9 cellular contexts compared by ENCODE assay signal in genomic region chr1:150566589-150567340, GRCh38. TPM values are rescaled to one million over a fixed set of nuclear protein-coding genes. Genes with fewer than 3 reads are reported as not detected.
DNase-seq lines count a peak whose midpoint lies in the region; ATAC-seq, FAIRE-seq and TF ChIP-seq lines count a peak whose summit lies in the region.
"Had no signal": no experiment of that assay in that cellular context is flagged by ENCODE, and none has a peak within 500 bp of the region (broad histone marks: within the 10 kb centered on the region; RNA-seq: fewer than 3 reads in every experiment).

No MANE protein-coding gene starts in this region.

- no TSS peak for BruUV-seq in HepG2 (replicated peaks; lab: Mats Ljungman, UMichigan)

- TF ChIP-seq POLR2A in adrenal gland (IDR thresholded peaks at IDR 0.05), result no peak
- TF ChIP-seq POLR2A in HepG2 (IDR thresholded peaks at IDR 0.05; ENCODE audit: insufficient read depth in 1 of 2, low read depth in 2 of 2, low read length in 2 of 2), result no peak
- TF ChIP-seq POLR2A in suprapubic skin (IDR thresholded peaks at IDR 0.05), result no peak

- H3K27me3 ChIP-seq in SK-N-SH (ENCODE audit: insufficient read depth) (no peaks in the 10 kb centered on the region), adrenal gland (no peaks in the 10 kb centered on the region), HepG2 (ENCODE audit: control insufficient read depth in 1 of 2, insufficient read depth in 2 of 2, low read length in 2 of 2) (no peaks in the 10 kb centered on the region), suprapubic skin (no peaks in the 10 kb centered on the region)

- WGBS in SK-N-SH (ENCODE audit: low lambda C conversion rate), result 97% methylated on average over 12 of the region's 12 CpGs
- 84 to 88% (median 88%) methylated on average over 11 to 12 of the region's 12 CpGs for WGBS in adrenal gland, 4 donors
- 90% methylated on average over 9 of the region's 12 CpGs for WGBS in HepG2 (ENCODE audit: low lambda C conversion rate)
- 81% methylated on average over 12 of the region's 12 CpGs for WGBS in suprapubic skin

- H3K27ac ChIP-seq in SK-N-SH (ENCODE audit: low read depth in 2 of 2, low read length in 1 of 2) (peak overlapping the region; percentile 83 to 100; a peak in 3 of 4 replicates), adrenal gland (peak overlapping the region in 4 of 5 donors; percentile 59 to 100 (median 80)), HepG2 (ENCODE audit: extremely low read length, insufficient read depth, low read length) (peak overlapping the region; percentile 65), suprapubic skin (peak overlapping the region; percentile 100)

- H4K20me1 ChIP-seq in SK-N-SH (ENCODE audit: insufficient read depth), result peaks cover 30% of the 10 kb centered on the region
- peaks cover 7% of the 10 kb centered on the region for H4K20me1 ChIP-seq in HepG2 (ENCODE audit: insufficient read depth, low read length)

- DNase-seq in SK-N-SH (no peak), adrenal gland (peak in 1 of 7 donors; percentile 15), HepG2 (ENCODE audit: low spot score) (no peak), suprapubic skin (ENCODE audit: low spot score in 2 of 2) (peak in 1 of 2 donors; percentile 49), midbrain (lab: John Stamatoyannopoulos, UW) (no peak), inferior parietal cortex (ENCODE audit: extremely low spot score) (no peak)

- H3K9me3 ChIP-seq in SK-N-SH (no peaks in the 10 kb centered on the region), adrenal gland (replicated peaks in 1 of 3) (no peaks in the 10 kb centered on the region), HepG2 (ENCODE audit: low read length) (no peaks in the 10 kb centered on the region), suprapubic skin (no peaks in the 10 kb centered on the region)

- H3K4me2 ChIP-seq in SK-N-SH (peak overlapping the region; percentile 55; the same call in 1 of the 2 replicates), HepG2 (ENCODE audit: low read depth, low read length) (peak overlapping the region; percentile 77; the same call in 1 of the 2 replicates)

- H3K79me2 ChIP-seq in SK-N-SH (ENCODE audit: insufficient read depth) (peaks cover 93% of the 10 kb centered on the region), HepG2 (ENCODE audit: insufficient read depth, low read length) (peaks cover 29% of the 10 kb centered on the region)

- H3K36me3 ChIP-seq in SK-N-SH (replicated peaks in 1 of 2; ENCODE audit: control insufficient read depth in 1 of 2, insufficient read depth in 2 of 2, low read length in 1 of 2) (peaks cover 0 to 8% of the 10 kb centered on the region in 2 experiments), adrenal gland (replicated peaks in 1 of 2) (peaks cover 0 to 16% of the 10 kb centered on the region in 2 donors), HepG2 (replicated peaks in 1 of 2; ENCODE audit: control insufficient read depth in 1 of 2, insufficient read depth in 2 of 2, low read length in 2 of 2) (no peaks in the 10 kb centered on the region), suprapubic skin (peaks cover under 1% of the 10 kb centered on the region)

- POLR2A ChIA-PET in SK-N-SH (lab: Yijun Ruan, JAX) (interaction anchor here (8.9 kb wide), 1 partner anchor 11 kb away, joined by 149 read pairs; the partner anchor contains the start of gene MCL1), HepG2 (lab: Yijun Ruan, JAX) (interaction anchor here (1.6 to 13.0 kb wide), 2 partner anchors 9 to 48 kb away, joined by 5 to 469 read pairs; partner anchors contain the start of gene MCL1)

- TF ChIP-seq RAD21 in SK-N-SH (IDR thresholded peaks at IDR 0.05; ENCODE audit: low read length) (no peak), HepG2 (CRISPR knock-in tag; IDR thresholded peaks at IDR 0.05) (no peak)

- intact Hi-C loops in adrenal gland (cut with DNase I) (no loop called here), HepG2 (cut with micrococcal nuclease; ENCODE audit: unreplicated experiment) (no loop called here)

- FAIRE-seq in HepG2 (lab: Jason Lieb, UNC), result no peak
- FAIRE-seq: A204.1 had no signal

- peaks cover 46 to 50% of the 10 kb centered on the region in 2 experiments for H3K4me1 ChIP-seq in SK-N-SH (ENCODE audit: control insufficient read depth in 1 of 2, insufficient read depth in 2 of 2, low read depth in 1 of 2, low read length in 1 of 2)
- H3K4me1 ChIP-seq in adrenal gland (replicated peaks in 1 of 2), result peaks cover 64 to 100% of the 10 kb centered on the region in 2 donors
- peaks cover 80% of the 10 kb centered on the region for H3K4me1 ChIP-seq in HepG2 (ENCODE audit: insufficient read depth, low read length)
- H3K4me1 ChIP-seq in suprapubic skin, result peaks cover 96% of the 10 kb centered on the region

- no peaks in the 10 kb centered on the region for H3K9me2 ChIP-seq in SK-N-SH

- TF ChIP-seq EP300 in SK-N-SH (IDR thresholded peaks at IDR 0.05; ENCODE audit: borderline replicate concordance in 1 of 2, low read depth in 1 of 2, low read length in 1 of 2), result no peak
- TF ChIP-seq EP300 in HepG2 (IDR thresholded peaks at IDR 0.05; ENCODE audit: low read depth in 2 of 2, low read length in 2 of 2), result no peak
- TF ChIP-seq EP300 in HepG2 (CRISPR knock-in tag; IDR thresholded peaks at IDR 0.05; ENCODE audit: borderline replicate concordance), result no peak
- TF ChIP-seq EP300 in suprapubic skin (IDR thresholded peaks at IDR 0.05), result no peak

- CTCF ChIA-PET in SK-N-SH (lab: Yijun Ruan, JAX), result interaction anchor here (1.1 to 1.9 kb wide), 2 partner anchors 10 to 56 kb away, joined by 3 to 9 read pairs; no protein-coding TSS in a partner anchor
- CTCF ChIA-PET in HepG2 (lab: Yijun Ruan, JAX; ENCODE audit: low intra/inter-chr PET ratio, low total read pairs), result no interaction called here

- TF ChIP-seq CTCF in SK-N-SH (IDR thresholded peaks at IDR 0.05) (no peak), adrenal gland (IDR thresholded peaks at IDR 0.05) (no peak), HepG2 (CRISPR knock-in tag; IDR thresholded peaks at IDR 0.05) (no peak), suprapubic skin (IDR thresholded peaks at IDR 0.05) (no peak)

- H2AFZ ChIP-seq in SK-N-SH (ENCODE audit: low read depth), result no peak overlapping the region
- H2AFZ ChIP-seq in HepG2 (ENCODE audit: low read length), result no peak overlapping the region

- H3K4me3 ChIP-seq in SK-N-SH (ENCODE audit: low read depth in 2 of 2, low read length in 1 of 2), result no peak overlapping the region
- H3K4me3 ChIP-seq in adrenal gland, result no peak overlapping the region
- H3K4me3 ChIP-seq in HepG2 (replicated peaks in 1 of 3; ENCODE audit: insufficient read depth in 1 of 3, low read depth in 2 of 3, low read length in 3 of 3), result no peak overlapping the region
- H3K4me3 ChIP-seq in suprapubic skin, result peak overlapping the region; percentile 41

- H3F3A ChIP-seq in SK-N-SH (replicated peaks; ENCODE audit: insufficient read depth), result peaks cover 81% of the 10 kb centered on the region

- in situ Hi-C loops in HepG2 (cut with HindIII; ENCODE audit: extremely low pct_ligation_motif_present, low pct_unique_long_range_greater_than_20kb), result no loop called here

- ATAC-seq in SK-N-SH treated with all-trans-retinoic acid at 6 μM for 48 hours (no peak), HepG2 (no peak), GM18873 (IDR thresholded peaks at IDR 0.05; ENCODE audit: low FRiP score, unreplicated experiment) (no peak)

- H3K9ac ChIP-seq in SK-N-SH (peak overlapping the region; percentile 73; the same call in 1 of the 2 replicates), HepG2 (ENCODE audit: insufficient read depth, low read depth, low read length) (no peak overlapping the region)

RNA-seq across cellular contexts. Expression of gene MCL1, which starts 12.6 kb away (rescaled TPM):
- 110 and 131 TPM in 2 replicates for polyA plus RNA-seq in SK-N-SH (2012; rRNA removed)
- 70.8 and 82.9 TPM in 2 replicates for polyA plus RNA-seq in SK-N-SH (2012; cell fraction: cytosol; rRNA removed)
- polyA plus RNA-seq in SK-N-SH (2012; cell fraction: nucleus; rRNA removed), result 354 and 429 TPM in 2 replicates
- total RNA-seq in adrenal gland, result 100 to 1,000 TPM; 146 to 299 (median 207) TPM
- polyA plus RNA-seq in adrenal gland, result 100 to 1,000 TPM in 1 of 3 donors, 10 to 100 TPM in 2; 57.4 to 187 (median 90.5) TPM
- 113 and 125 TPM in 2 replicates for total RNA-seq in HepG2 (2016; rRNA removed; fragmentation: Illumina TruSeq; extraction: Trizol)
- total RNA-seq in HepG2 (2016; cell fraction: cytosol; rRNA removed; fragmentation: Illumina TruSeq; extraction: Trizol; ENCODE audit: low read depth), result 16.3 and 19.0 TPM in 2 replicates
- total RNA-seq in HepG2 (2016; cell fraction: insoluble cytoplasmic fraction; rRNA removed; fragmentation: Illumina TruSeq; extraction: Trizol), result 108 and 127 TPM in 2 replicates
- total RNA-seq in HepG2 (2016; cell fraction: membrane; rRNA removed; fragmentation: Illumina TruSeq; extraction: Trizol), result 41.9 and 48.9 TPM in 2 replicates
- 150 and 151 TPM in 2 replicates for total RNA-seq in HepG2 (2016; cell fraction: nucleus; rRNA removed; fragmentation: Illumina TruSeq; extraction: Trizol)
- polyA plus RNA-seq in HepG2 (2011; rRNA removed), result 69.5 and 70.6 TPM in 2 replicates
- polyA plus RNA-seq in HepG2 (2011; cell fraction: cytosol; rRNA removed), result 40.6 and 51.3 TPM in 2 replicates
- 127 and 138 TPM in 2 replicates for polyA plus RNA-seq in HepG2 (2011; cell fraction: nucleus; rRNA removed)
- polyA plus RNA-seq in HepG2 (2012), result 59.5 and 80.1 TPM in 2 replicates
- 5.6 and 6.4 TPM in 2 replicates for polyA plus RNA-seq in HepG2 (2016; cell fraction: cytosol; fragmentation: Illumina TruSeq; extraction: Trizol; ENCODE audit: low read depth)
- polyA plus RNA-seq in HepG2 (2016; cell fraction: insoluble cytoplasmic fraction; fragmentation: Illumina TruSeq; extraction: Trizol; ENCODE audit: low read depth), result 99.4 and 100.0 TPM in 2 replicates
- 21.9 and 23.4 TPM in 2 replicates for polyA plus RNA-seq in HepG2 (2016; cell fraction: membrane; fragmentation: Illumina TruSeq; extraction: Trizol; ENCODE audit: low read depth)
- 207 and 216 TPM in 2 replicates for polyA plus RNA-seq in HepG2 (2016; cell fraction: nucleus; fragmentation: Illumina TruSeq; extraction: Trizol; ENCODE audit: insufficient read depth, low read depth)
- polyA minus RNA-seq in HepG2 (2011; rRNA and poly(A)+ RNA removed; ENCODE audit: low replicate concordance), result 65.4 and 90.8 TPM in 2 replicates
- 72.9 and 73.2 TPM in 2 replicates for polyA minus RNA-seq in HepG2 (2011; cell fraction: cytosol; rRNA and poly(A)+ RNA removed)
- polyA minus RNA-seq in HepG2 (2011; cell fraction: nucleus; rRNA and poly(A)+ RNA removed), result 152 and 196 TPM in 2 replicates
- 100 to 1,000 TPM; 211 to 307 (median 270) TPM for total RNA-seq in suprapubic skin

RNA-seq across cellular contexts. Expression of gene ADAMTSL4, which starts 17.6 kb away (rescaled TPM):
- 2.4 and 3.4 TPM in 2 replicates for polyA plus RNA-seq in SK-N-SH (2012; rRNA removed)
- 1.9 and 3.0 TPM in 2 replicates for polyA plus RNA-seq in SK-N-SH (2012; cell fraction: cytosol; rRNA removed)
- polyA plus RNA-seq in SK-N-SH (2012; cell fraction: nucleus; rRNA removed), result 11.2 and 16.1 TPM in 2 replicates
- 10 to 100 TPM in 4 of 8 donors, 1 to 10 TPM in 4; 4.5 to 34.4 (median 9.2) TPM for total RNA-seq in adrenal gland
- 10 to 100 TPM in 2 of 3 donors, 1 to 10 TPM in 1; 1.7 to 31.4 (median 31.1) TPM for polyA plus RNA-seq in adrenal gland
- total RNA-seq in HepG2 (2016; rRNA removed; fragmentation: Illumina TruSeq; extraction: Trizol), result 1.9 and 3.9 TPM in 2 replicates
- total RNA-seq in HepG2 (2016; cell fraction: cytosol; rRNA removed; fragmentation: Illumina TruSeq; extraction: Trizol; ENCODE audit: low read depth), result 1.3 and 1.4 TPM in 2 replicates
- total RNA-seq in HepG2 (2016; cell fraction: insoluble cytoplasmic fraction; rRNA removed; fragmentation: Illumina TruSeq; extraction: Trizol), result 1.4 and 3.5 TPM in 2 replicates
- total RNA-seq in HepG2 (2016; cell fraction: membrane; rRNA removed; fragmentation: Illumina TruSeq; extraction: Trizol), result 2.8 TPM in 2 replicates
- total RNA-seq in HepG2 (2016; cell fraction: nucleus; rRNA removed; fragmentation: Illumina TruSeq; extraction: Trizol), result 5.1 and 8.0 TPM in 2 replicates
- polyA plus RNA-seq in HepG2 (2011; rRNA removed), result 15.1 and 16.4 TPM in 2 replicates
- 7.9 and 8.3 TPM in 2 replicates for polyA plus RNA-seq in HepG2 (2011; cell fraction: cytosol; rRNA removed)
- 81.6 and 99.7 TPM in 2 replicates for polyA plus RNA-seq in HepG2 (2011; cell fraction: nucleus; rRNA removed)
- polyA plus RNA-seq in HepG2 (2012), result 6.4 and 10.9 TPM in 2 replicates
- polyA plus RNA-seq in HepG2 (2016; cell fraction: cytosol; fragmentation: Illumina TruSeq; extraction: Trizol; ENCODE audit: low read depth), result 0.93 and 1.3 TPM in 2 replicates
- polyA plus RNA-seq in HepG2 (2016; cell fraction: insoluble cytoplasmic fraction; fragmentation: Illumina TruSeq; extraction: Trizol; ENCODE audit: low read depth), result 4.0 and 4.2 TPM in 2 replicates
- 3.3 and 3.7 TPM in 2 replicates for polyA plus RNA-seq in HepG2 (2016; cell fraction: membrane; fragmentation: Illumina TruSeq; extraction: Trizol; ENCODE audit: low read depth)
- 32.6 and 38.0 TPM in 2 replicates for polyA plus RNA-seq in HepG2 (2016; cell fraction: nucleus; fragmentation: Illumina TruSeq; extraction: Trizol; ENCODE audit: insufficient read depth, low read depth)
- polyA minus RNA-seq in HepG2 (2011; rRNA and poly(A)+ RNA removed; ENCODE audit: low replicate concordance), result 5.9 and 8.8 TPM in 2 replicates
- 5.3 and 6.0 TPM in 2 replicates for polyA minus RNA-seq in HepG2 (2011; cell fraction: cytosol; rRNA and poly(A)+ RNA removed)
- 9.4 TPM in 2 replicates for polyA minus RNA-seq in HepG2 (2011; cell fraction: nucleus; rRNA and poly(A)+ RNA removed)
- 10 to 100 TPM in 3 of 4 donors, 1 to 10 TPM in 1; 7.2 to 22.7 (median 18.0) TPM for total RNA-seq in suprapubic skin

RNA-seq across cellular contexts. Expression of gene FALEC, which starts 51.2 kb away (rescaled TPM):
- polyA plus RNA-seq in SK-N-SH (2012; rRNA removed) (0.50 and 0.72 TPM in 2 replicates), adrenal gland (under 1 TPM in 1 of 3 donors, not detected in 2; 0.40 TPM), HepG2 (2011; rRNA removed) (0.20 and 0.33 TPM in 2 replicates)
- 0.13 and 0.37 TPM in 2 replicates for polyA plus RNA-seq in SK-N-SH (2012; cell fraction: cytosol; rRNA removed)
- polyA plus RNA-seq in SK-N-SH (2012; cell fraction: nucleus; rRNA removed), result 0.68 and 0.89 TPM in 2 replicates
- total RNA-seq in adrenal gland (under 1 TPM in 1 of 8 donors, not detected in 7; 0.61 TPM), HepG2 (2016; rRNA removed; fragmentation: Illumina TruSeq; extraction: Trizol) (0.71 TPM in 1 of 2 replicates, not detected in the other), suprapubic skin (not detected)
- total RNA-seq in HepG2 (2016; cell fraction: cytosol; rRNA removed; fragmentation: Illumina TruSeq; extraction: Trizol; ENCODE audit: low read depth), result 1.2 and 1.9 TPM in 2 replicates
- total RNA-seq in HepG2 (2016; cell fraction: insoluble cytoplasmic fraction; rRNA removed; fragmentation: Illumina TruSeq; extraction: Trizol), result 0.40 and 1.6 TPM in 2 replicates
- total RNA-seq in HepG2 (2016; cell fraction: membrane; rRNA removed; fragmentation: Illumina TruSeq; extraction: Trizol), result 1.9 and 2.4 TPM in 2 replicates
- 0.84 TPM in 1 of 2 replicates, not detected in the other for total RNA-seq in HepG2 (2016; cell fraction: nucleus; rRNA removed; fragmentation: Illumina TruSeq; extraction: Trizol)
- polyA plus RNA-seq in HepG2 (2011; cell fraction: cytosol; rRNA removed), result 0.48 TPM in 1 of 2 replicates, not detected in the other
- 0.45 TPM in 1 of 2 replicates, not detected in the other for polyA plus RNA-seq in HepG2 (2011; cell fraction: nucleus; rRNA removed)
- polyA plus RNA-seq in HepG2 (2012), result 0.41 and 0.44 TPM in 2 replicates
- 1.0 and 1.6 TPM in 2 replicates for polyA plus RNA-seq in HepG2 (2016; cell fraction: cytosol; fragmentation: Illumina TruSeq; extraction: Trizol; ENCODE audit: low read depth)
- 0.53 and 1.0 TPM in 2 replicates for polyA plus RNA-seq in HepG2 (2016; cell fraction: insoluble cytoplasmic fraction; fragmentation: Illumina TruSeq; extraction: Trizol; ENCODE audit: low read depth)
- 0.48 and 1.3 TPM in 2 replicates for polyA plus RNA-seq in HepG2 (2016; cell fraction: membrane; fragmentation: Illumina TruSeq; extraction: Trizol; ENCODE audit: low read depth)
- 3.8 and 3.9 TPM in 2 replicates for polyA plus RNA-seq in HepG2 (2016; cell fraction: nucleus; fragmentation: Illumina TruSeq; extraction: Trizol; ENCODE audit: insufficient read depth, low read depth)
- not detected in 2 replicates for polyA minus RNA-seq in HepG2 (2011; rRNA and poly(A)+ RNA removed; ENCODE audit: low replicate concordance)
- not detected in 2 replicates for polyA minus RNA-seq in HepG2 (2011; cell fraction: cytosol; rRNA and poly(A)+ RNA removed)
- 1.6 TPM in 1 of 2 replicates, not detected in the other for polyA minus RNA-seq in HepG2 (2011; cell fraction: nucleus; rRNA and poly(A)+ RNA removed)

RNA-seq across cellular contexts. Expression of gene ECM1, which starts 58.9 kb away (rescaled TPM):
- 20.2 and 32.3 TPM in 2 replicates for polyA plus RNA-seq in SK-N-SH (2012; rRNA removed)
- 9.6 and 16.2 TPM in 2 replicates for polyA plus RNA-seq in SK-N-SH (2012; cell fraction: cytosol; rRNA removed)
- polyA plus RNA-seq in SK-N-SH (2012; cell fraction: nucleus; rRNA removed), result 35.6 and 37.4 TPM in 2 replicates
- total RNA-seq in adrenal gland, result 10 to 100 TPM; 14.0 to 63.0 (median 25.0) TPM
- 10 to 100 TPM; 22.2 to 54.4 (median 44.4) TPM for polyA plus RNA-seq in adrenal gland
- total RNA-seq in HepG2 (2016; rRNA removed; fragmentation: Illumina TruSeq; extraction: Trizol), result 0.13 and 0.42 TPM in 2 replicates
- 0.20 and 0.26 TPM in 2 replicates for total RNA-seq in HepG2 (2016; cell fraction: cytosol; rRNA removed; fragmentation: Illumina TruSeq; extraction: Trizol; ENCODE audit: low read depth)
- 0.32 TPM in 1 of 2 replicates, not detected in the other for total RNA-seq in HepG2 (2016; cell fraction: insoluble cytoplasmic fraction; rRNA removed; fragmentation: Illumina TruSeq; extraction: Trizol)
- total RNA-seq in HepG2 (2016; cell fraction: membrane; rRNA removed; fragmentation: Illumina TruSeq; extraction: Trizol), result 0.19 and 0.31 TPM in 2 replicates
- 0.53 and 0.84 TPM in 2 replicates for total RNA-seq in HepG2 (2016; cell fraction: nucleus; rRNA removed; fragmentation: Illumina TruSeq; extraction: Trizol)
- polyA plus RNA-seq in HepG2 (2011; rRNA removed), result 1.0 and 1.4 TPM in 2 replicates
- 0.47 and 0.51 TPM in 2 replicates for polyA plus RNA-seq in HepG2 (2011; cell fraction: cytosol; rRNA removed)
- 4.9 and 5.0 TPM in 2 replicates for polyA plus RNA-seq in HepG2 (2011; cell fraction: nucleus; rRNA removed)
- 0.64 and 1.1 TPM in 2 replicates for polyA plus RNA-seq in HepG2 (2012)
- polyA plus RNA-seq in HepG2 (2016; cell fraction: cytosol; fragmentation: Illumina TruSeq; extraction: Trizol; ENCODE audit: low read depth), result 0.29 and 0.53 TPM in 2 replicates
- 0.15 TPM in 1 of 2 replicates, not detected in the other for polyA plus RNA-seq in HepG2 (2016; cell fraction: insoluble cytoplasmic fraction; fragmentation: Illumina TruSeq; extraction: Trizol; ENCODE audit: low read depth)
- 0.24 and 0.42 TPM in 2 replicates for polyA plus RNA-seq in HepG2 (2016; cell fraction: membrane; fragmentation: Illumina TruSeq; extraction: Trizol; ENCODE audit: low read depth)
- polyA plus RNA-seq in HepG2 (2016; cell fraction: nucleus; fragmentation: Illumina TruSeq; extraction: Trizol; ENCODE audit: insufficient read depth, low read depth), result 3.5 TPM in 2 replicates
- 0.20 and 8.4 TPM in 2 replicates for polyA minus RNA-seq in HepG2 (2011; rRNA and poly(A)+ RNA removed; ENCODE audit: low replicate concordance)
- 0.69 TPM in 1 of 2 replicates, not detected in the other for polyA minus RNA-seq in HepG2 (2011; cell fraction: cytosol; rRNA and poly(A)+ RNA removed)
- 0.90 and 0.99 TPM in 2 replicates for polyA minus RNA-seq in HepG2 (2011; cell fraction: nucleus; rRNA and poly(A)+ RNA removed)
- 10 to 100 TPM; 20.8 to 60.7 (median 44.1) TPM for total RNA-seq in suprapubic skin
